In genomic region chr11:88301478-88302140, GRCh38 we compare ENCODE assay signal across 8 cellular contexts. TPM values are rescaled to one million over a fixed set of nuclear protein-coding genes. Genes with fewer than 3 reads are reported as not detected.
DNase-seq lines count a peak whose midpoint lies in the region; ATAC-seq and TF ChIP-seq lines count a peak whose summit lies in the region.

No MANE protein-coding gene starts in this region.

- H3K27me3 ChIP-seq in hepatocyte = no peaks in the 10 kb centered on the region
- no peaks in the 10 kb centered on the region for H3K27me3 ChIP-seq in trophoblast cell (ENCODE audit: insufficient read depth, low read length)

- H3K79me1 ChIP-seq in trophoblast cell (ENCODE audit: low read length) = no peaks in the 10 kb centered on the region

- no peak overlapping the region for H2BK5ac ChIP-seq in trophoblast cell (ENCODE audit: low read depth, low read length, poor library complexity)

- no peak overlapping the region for H3K18ac ChIP-seq in trophoblast cell (ENCODE audit: low read length)

- H3K4me2 ChIP-seq in hepatocyte = no peak overlapping the region
- no peak overlapping the region for H3K4me2 ChIP-seq in trophoblast cell (ENCODE audit: low read length)

- no peaks in the 10 kb centered on the region for H3K79me2 ChIP-seq in hepatocyte
- peaks cover 1% of the 10 kb centered on the region for H3K79me2 ChIP-seq in trophoblast cell (ENCODE audit: control insufficient read depth, insufficient read depth, low read length, poor library complexity)

- no peak for TF ChIP-seq CTCF in hepatocyte (IDR thresholded peaks at IDR 0.05; ENCODE audit: poor library complexity)

- ATAC-seq in GM19452 (IDR thresholded peaks at IDR 0.05; ENCODE audit: unreplicated experiment) = peak; percentile 56
- ATAC-seq in HG03196 (IDR thresholded peaks at IDR 0.05; ENCODE audit: unreplicated experiment) = peak; percentile 36

- no peak overlapping the region for H4K91ac ChIP-seq in trophoblast cell (ENCODE audit: low read depth, low read length)

- H2AK5ac ChIP-seq in trophoblast cell (ENCODE audit: low read length) = no peak overlapping the region

- WGBS in hepatocyte (ENCODE audit: low lambda C conversion rate, missing lambda C conversion rate) = 66% methylated on average over 9 of the region's 9 CpGs
- WGBS in trophoblast cell (ENCODE audit: extremely low coverage, insufficient coverage, insufficient read length) = no CpG with 5 or more reads among the region's 9 CpGs

- H3K36me3 ChIP-seq in hepatocyte (replicated peaks; ENCODE audit: insufficient read depth, low read depth) (no peaks in the 10 kb centered on the region), trophoblast cell (ENCODE audit: control insufficient read depth in 1 of 2, insufficient read depth in 2 of 2, low read length in 2 of 2) (peaks cover 4% of the 10 kb centered on the region in 2 experiments)

- peaks cover 17% of the 10 kb centered on the region for H3K4me1 ChIP-seq in hepatocyte (ENCODE audit: insufficient read depth)
- H3K4me1 ChIP-seq in trophoblast cell (ENCODE audit: control insufficient read depth in 1 of 2, insufficient read depth in 2 of 2, low read length in 2 of 2) = peaks cover 3% of the 10 kb centered on the region in 2 experiments

- no peak overlapping the region for H3K9ac ChIP-seq in trophoblast cell (ENCODE audit: low read length)

- no peak overlapping the region for H3K23ac ChIP-seq in trophoblast cell (ENCODE audit: low read length)

- H3K4me3 ChIP-seq in hepatocyte = no peak overlapping the region
- H3K4me3 ChIP-seq in trophoblast cell (ENCODE audit: low read depth, low read length) = no peak overlapping the region

- H3K14ac ChIP-seq in trophoblast cell (ENCODE audit: low read length) = no peak overlapping the region

- no peaks in the 10 kb centered on the region for H4K20me1 ChIP-seq in hepatocyte (ENCODE audit: insufficient read depth, poor library complexity, severe bottlenecking)

- H2BK120ac ChIP-seq in trophoblast cell (ENCODE audit: insufficient read depth, low read length, poor library complexity) = no peak overlapping the region

- no peak overlapping the region for H2BK12ac ChIP-seq in trophoblast cell (ENCODE audit: low read length)

- DNase-seq in EL = peak; percentile 40
- peak; percentile 13 for DNase-seq in hepatocyte (ENCODE audit: low spot score)
- DNase-seq in activated effector memory CD4-positive, alpha-beta T cell treated with Interleukin-2 at 50 U/mL for 16 hours = no peak
- DNase-seq in middle frontal gyrus (ENCODE audit: extremely low spot score, low spot score) = no peak
- no peak for DNase-seq in hippocampal formation (lab: John Stamatoyannopoulos, UW)
- DNase-seq in trophoblast cell = no peak

- H3K9me3 ChIP-seq in hepatocyte (ENCODE audit: low read depth) (no peaks in the 10 kb centered on the region), trophoblast cell (ENCODE audit: insufficient read depth, low read depth, low read length) (no peaks in the 10 kb centered on the region)

- no peak overlapping the region for H3K4ac ChIP-seq in trophoblast cell (ENCODE audit: low read depth, low read length)

- no peak overlapping the region for H4K8ac ChIP-seq in trophoblast cell (ENCODE audit: low read depth, low read length)

- H4K12ac ChIP-seq in trophoblast cell (ENCODE audit: low read depth, low read length) = no peak overlapping the region

- H2AFZ ChIP-seq in hepatocyte (no peak overlapping the region), trophoblast cell (ENCODE audit: insufficient read depth, low read length, poor library complexity) (no peak overlapping the region)

- H3K27ac ChIP-seq in hepatocyte = peak overlapping the region; percentile 59
- H3K27ac ChIP-seq in trophoblast cell (ENCODE audit: low read depth, low read length) = no peak overlapping the region

- no peaks in the 10 kb centered on the region for H3K9me2 ChIP-seq in hepatocyte (replicated peaks; ENCODE audit: insufficient read depth)

RNA-seq across cellular contexts. Expression of gene CTSC, which starts 35.9 kb away (rescaled TPM):
- total RNA-seq in hepatocyte = 178 and 198 TPM in 2 replicates
- 166 and 187 TPM in 2 replicates for polyA plus RNA-seq in hepatocyte
- polyA plus RNA-seq in trophoblast cell (2013) = 112 and 122 TPM in 2 replicates

Comparison
In these comparisons a context has a peak if more than half of its experiments do, and no peak if none do; other contexts are left out.
1. DNase-seq: peak in EL (single experiment) and hepatocyte (single experiment); none in activated effector memory CD4-positive, alpha-beta T cell treated with Interleukin-2 at 50 U/mL for 16 hours (single experiment), middle frontal gyrus (single experiment), hippocampal formation (0 of 2) and trophoblast cell (0 of 2).